ENCODE assay signal across 10 cellular contexts in genomic region chr14:103714063-103714724, GRCh38. TPM values are rescaled to one million over a fixed set of nuclear protein-coding genes. Genes with fewer than 3 reads are reported as not detected.
DNase-seq lines count a peak whose midpoint lies in the region; ATAC-seq and TF ChIP-seq lines count a peak whose summit lies in the region.
"Had no signal": no experiment of that assay in that cellular context is flagged by ENCODE, and none has a peak within 500 bp of the region (broad histone marks: within the 10 kb centered on the region; RNA-seq: fewer than 3 reads in every experiment).

No MANE protein-coding gene starts in this region.

- TF ChIP-seq POLR2A in suprapubic skin (IDR thresholded peaks at IDR 0.05): no peak

- peaks cover 18% of the 10 kb centered on the region for H3K36me3 ChIP-seq in iPS DF 6.9 (ENCODE audit: control insufficient read depth, insufficient read depth, low read length)
- no peaks in the 10 kb centered on the region for H3K36me3 ChIP-seq in suprapubic skin

- CTCF ChIA-PET in activated naive CD4-positive, alpha-beta T cell treated with anti-CD3 and anti-CD28 coated beads for 36 hours (lab: Charles Lee): interaction anchor here (0.7 to 1.0 kb wide), 2 partner anchors 29 to 164 kb away, joined by 3 read pairs; no protein-coding TSS in a partner anchor
- CTCF ChIA-PET in WTC11 (lab: Charles Lee): interaction anchor here (1.8 kb wide), 1 partner anchor 187 kb away, joined by 6 read pairs; no protein-coding TSS in a partner anchor

- ATAC-seq in WTC11: no peak
- no peak for ATAC-seq in foreskin keratinocyte

- TF ChIP-seq CTCF in WTC11 (IDR thresholded peaks at IDR 0.05) (no peak), suprapubic skin (IDR thresholded peaks at IDR 0.05) (no peak), foreskin keratinocyte (conservative IDR thresholded peaks at IDR 0.05) (no peak)

- H3K4me1 ChIP-seq in iPS DF 6.9 (ENCODE audit: control insufficient read depth, insufficient read depth, low read length) (peaks cover 3% of the 10 kb centered on the region; the same call in 1 of the 2 replicates), suprapubic skin (peaks cover 90% of the 10 kb centered on the region), foreskin keratinocyte (peaks cover 9% of the 10 kb centered on the region)

- H3K9me3 ChIP-seq in iPS DF 6.9 (ENCODE audit: control insufficient read depth, insufficient read depth, low read length) (no peaks in the 10 kb centered on the region), suprapubic skin (no peaks in the 10 kb centered on the region)

- H3K36me3 Mint-ChIP-seq in activated naive CD4-positive, alpha-beta T cell treated with anti-CD3 and anti-CD28 coated beads for 36 hours (ENCODE audit: low read depth): peaks cover 19% of the 10 kb centered on the region
- peaks cover 4% of the 10 kb centered on the region; the same call in 1 of the 2 replicates for H3K36me3 Mint-ChIP-seq in WTC11

- intact Hi-C loops in activated naive CD4-positive, alpha-beta T cell treated with anti-CD3 and anti-CD28 coated beads for 36 hours (cut with micrococcal nuclease): loop anchor here (2.0 kb wide), 2 partner anchors 151 to 379 kb away; partner anchors contain the start of genes BAG5, COA8 and EIF5

- POLR2A ChIA-PET in WTC11 (lab: Charles Lee): no interaction called here

- DNase-seq in activated naive CD4-positive, alpha-beta T cell treated with anti-CD3 and anti-CD28 coated beads for 36 hours: no peak
- no peak for DNase-seq in activated naive CD4-positive, alpha-beta T cell treated with anti-CD3 and anti-CD28 coated beads, Interleukin-2, amount 50 U/mL, for 16 hours
- DNase-seq in WTC11 (ENCODE audit: low spot score) (no peak), iPS DF 6.9 (ENCODE audit: low read depth, low spot score) (no peak), suprapubic skin (ENCODE audit: low spot score in 2 of 2) (no peak), foreskin keratinocyte (no peak), amniotic stem cell (lab: John Stamatoyannopoulos, UW) (no peak)
- no peak for DNase-seq in stimulated activated CD4-positive, alpha-beta T cell treated with anti-CD3 and anti-CD28 coated beads, Interleukin-15, amount 100 ng/mL, for 24 hours
- DNase-seq: activated CD4-positive, alpha-beta T cell treated with anti-CD3 and anti-CD28 coated beads, Interleukin-2, amount 50 U/mL, for 1 hour; NCI-H1436 had no signal

- no peak overlapping the region for H3K27ac ChIP-seq in iPS DF 6.9 (ENCODE audit: low read length)
- no peak overlapping the region for H3K27ac ChIP-seq in suprapubic skin
- no peak overlapping the region for H3K27ac ChIP-seq in foreskin keratinocyte

- peaks cover 37% of the 10 kb centered on the region for H3K4me1 Mint-ChIP-seq in activated naive CD4-positive, alpha-beta T cell treated with anti-CD3 and anti-CD28 coated beads for 36 hours (ENCODE audit: low read depth)
- H3K4me1 Mint-ChIP-seq in WTC11: peaks cover 41% of the 10 kb centered on the region

- no CpG with 5 or more reads among the region's 16 CpGs for WGBS in iPS DF 6.9 (ENCODE audit: insufficient coverage, insufficient read length)
- WGBS in suprapubic skin: 58% methylated on average over 16 of the region's 16 CpGs

- H3K4me3 ChIP-seq in iPS DF 6.9 (ENCODE audit: low read length): peak overlapping the region; percentile 79; the same call in 1 of the 2 replicates
- peak overlapping the region; percentile 78 for H3K4me3 ChIP-seq in suprapubic skin

- H3K9me3 Mint-ChIP-seq in activated naive CD4-positive, alpha-beta T cell treated with anti-CD3 and anti-CD28 coated beads for 36 hours: no peaks in the 10 kb centered on the region
- H3K9me3 Mint-ChIP-seq in WTC11: no peaks in the 10 kb centered on the region

- H3K27ac Mint-ChIP-seq in activated naive CD4-positive, alpha-beta T cell treated with anti-CD3 and anti-CD28 coated beads for 36 hours: no peak overlapping the region
- peak overlapping the region; percentile 37 for H3K27ac Mint-ChIP-seq in WTC11

- TF ChIP-seq EP300 in suprapubic skin (IDR thresholded peaks at IDR 0.05): no peak

- no peaks in the 10 kb centered on the region for H3K27me3 Mint-ChIP-seq in activated naive CD4-positive, alpha-beta T cell treated with anti-CD3 and anti-CD28 coated beads for 36 hours (ENCODE audit: low read depth)
- peaks cover 2% of the 10 kb centered on the region; the same call in 1 of the 2 replicates for H3K27me3 Mint-ChIP-seq in WTC11 (ENCODE audit: low read depth)

- H3K27me3 ChIP-seq in iPS DF 6.9 (ENCODE audit: control insufficient read depth, insufficient read depth, low read length): no peaks in the 10 kb centered on the region
- H3K27me3 ChIP-seq in suprapubic skin: no peaks in the 10 kb centered on the region
- no peaks in the 10 kb centered on the region for H3K27me3 ChIP-seq in foreskin keratinocyte

- peak overlapping the region; percentile 93 for H3K4me3 Mint-ChIP-seq in activated naive CD4-positive, alpha-beta T cell treated with anti-CD3 and anti-CD28 coated beads for 36 hours
- peak overlapping the region; percentile 77 for H3K4me3 Mint-ChIP-seq in WTC11

TF ChIP-seq in WTC11, 78 proteins besides CTCF, POLR2A, EP300 and RAD21:
- TF ChIP-seq ZNF423 (CRISPR knock-in tag; IDR thresholded peaks at IDR 0.05): no peak
- TF ChIP-seq ATF6 (CRISPR knock-in tag; IDR thresholded peaks at IDR 0.05): no peak
- no peak for TF ChIP-seq ZNF671 (CRISPR knock-in tag; IDR thresholded peaks at IDR 0.05)
- TF ChIP-seq AR (CRISPR knock-in tag; IDR thresholded peaks at IDR 0.05): no peak
- TF ChIP-seq ZNF121 (CRISPR knock-in tag; IDR thresholded peaks at IDR 0.05): peak; percentile 79
- no peak for TF ChIP-seq NR1H2 (CRISPR knock-in tag; IDR thresholded peaks at IDR 0.05)
- no peak for TF ChIP-seq USF1 (CRISPR knock-in tag; IDR thresholded peaks at IDR 0.05)

RNA-seq across cellular contexts. Expression of gene XRCC3, which starts 1.1 kb away (rescaled TPM):
- 10 to 100 TPM; 49.0 to 50.4 TPM for total RNA-seq in activated naive CD4-positive, alpha-beta T cell treated with anti-CD3 and anti-CD28 coated beads for 36 hours
- total RNA-seq in WTC11 (2021): 46.7 to 51.4 TPM (median 50.5 TPM) in 3 replicates
- total RNA-seq in suprapubic skin: 10 to 100 TPM in 3 of 4 donors, 1 to 10 TPM in 1; 7.5 to 20.5 (median 19.5) TPM
- total RNA-seq in foreskin keratinocyte: 33.9 and 41.5 TPM in 2 replicates
- polyA plus RNA-seq in foreskin keratinocyte: 28.0 and 38.8 TPM in 2 replicates

RNA-seq across cellular contexts. Expression of gene ZFYVE21, which starts 1.4 kb away (rescaled TPM):
- 10 to 100 TPM in 1 of 2 experiments, 1 to 10 TPM in 1; 9.1 to 10.4 TPM for total RNA-seq in activated naive CD4-positive, alpha-beta T cell treated with anti-CD3 and anti-CD28 coated beads for 36 hours
- total RNA-seq in WTC11 (2021) (59.7 to 69.2 TPM (median 65.1 TPM) in 3 replicates), suprapubic skin (100 to 1,000 TPM; 168 to 190 (median 177) TPM), foreskin keratinocyte (61.4 and 68.0 TPM in 2 replicates)
- polyA plus RNA-seq in foreskin keratinocyte: 74.5 and 79.5 TPM in 2 replicates
